In genomic region chr18:46174317-46175039, GRCh38 we compare ENCODE assay signal across 8 cellular contexts.
DNase-seq lines count a peak whose midpoint lies in the region; ATAC-seq and TF ChIP-seq lines count a peak whose summit lies in the region.

No MANE protein-coding gene starts in this region.

- H3K9ac ChIP-seq in skeletal muscle satellite cell (ENCODE audit: low read depth, low read length) = peak overlapping the region; percentile 96

- H3K9me3 ChIP-seq in ascending aorta (no peaks in the 10 kb centered on the region), iPS DF 6.9 (ENCODE audit: control insufficient read depth, insufficient read depth, low read length) (no peaks in the 10 kb centered on the region), skeletal muscle satellite cell (replicated peaks; ENCODE audit: low read length) (no peaks in the 10 kb centered on the region)

- H3K27ac ChIP-seq in ascending aorta = peak overlapping the region; percentile 90 to 91
- H3K27ac ChIP-seq in iPS DF 6.9 (ENCODE audit: low read length) = no peak overlapping the region

- no CpG with 5 or more reads among the region's 71 CpGs for WGBS in iPS DF 6.9 (ENCODE audit: insufficient coverage, insufficient read length)

- intact Hi-C loops in ascending aorta (cut with DNase I) = loop anchor here (5.0 to 10.0 kb wide), 6 partner anchors 77 to 310 kb away; partner anchors contain the start of gene ATP5F1A

- H3K36me3 ChIP-seq in ascending aorta (no peaks in the 10 kb centered on the region), iPS DF 6.9 (ENCODE audit: control insufficient read depth, insufficient read depth, low read length) (no peaks in the 10 kb centered on the region), skeletal muscle satellite cell (ENCODE audit: insufficient read depth, low read length) (no peaks in the 10 kb centered on the region)

- H3K4me3 ChIP-seq in ascending aorta = peak overlapping the region; percentile 98
- H3K4me3 ChIP-seq in iPS DF 6.9 (ENCODE audit: low read length) = peak overlapping the region; percentile 82
- peak overlapping the region; percentile 97 for H3K4me3 ChIP-seq in skeletal muscle satellite cell (ENCODE audit: low read length)

- ATAC-seq in HG03280 (IDR thresholded peaks at IDR 0.05; ENCODE audit: unreplicated experiment) = peak; percentile 17
- ATAC-seq in GM18520 (IDR thresholded peaks at IDR 0.05; ENCODE audit: unreplicated experiment) = no peak

- H3K27me3 ChIP-seq in ascending aorta = no peaks in the 10 kb centered on the region
- no peaks in the 10 kb centered on the region for H3K27me3 ChIP-seq in iPS DF 6.9 (ENCODE audit: control insufficient read depth, insufficient read depth, low read length)
- H3K27me3 ChIP-seq in skeletal muscle satellite cell (ENCODE audit: control insufficient read depth, insufficient read depth, low read length) = no peaks in the 10 kb centered on the region

- DNase-seq in SIG-M5 treated with dmso at 0.1 percent for 504 hours (lab: John Stamatoyannopoulos, UW; ENCODE audit: unreplicated experiment) (peak; percentile 70), SIG-M5 (lab: John Stamatoyannopoulos, UW) (no peak), T follicular helper cell (ENCODE audit: low read depth) (peak; percentile 17), ascending aorta (ENCODE audit: low spot score in 2 of 2) (no peak), iPS DF 6.9 (ENCODE audit: low read depth, low spot score) (no peak)

- no peak for TF ChIP-seq CTCF in ascending aorta (IDR thresholded peaks at IDR 0.05)

- peak overlapping the region; percentile 100 for H3K4me2 ChIP-seq in skeletal muscle satellite cell (ENCODE audit: low read length)

- H3K4me1 ChIP-seq in ascending aorta (peaks cover 3 to 14% of the 10 kb centered on the region in 2 donors), iPS DF 6.9 (ENCODE audit: control insufficient read depth, insufficient read depth, low read length) (no peaks in the 10 kb centered on the region), skeletal muscle satellite cell (ENCODE audit: control insufficient read depth, insufficient read depth, low read length) (peaks cover 6% of the 10 kb centered on the region)

Comparison
In these comparisons a context has a peak if more than half of its experiments do, and no peak if none do; other contexts are left out.
1. DNase-seq: peak in SIG-M5 treated with dmso at 0.1 percent for 504 hours (single experiment) and T follicular helper cell (single experiment); none in SIG-M5 (single experiment), ascending aorta (0 of 2) and iPS DF 6.9 (single experiment).
2. Peak in every context shown above with its lines, with median percentiles within 50 percentile points of each other: H3K4me3 ChIP-seq.